1 cellular context compared by ENCODE assay signal in the genomic region with DNA sequence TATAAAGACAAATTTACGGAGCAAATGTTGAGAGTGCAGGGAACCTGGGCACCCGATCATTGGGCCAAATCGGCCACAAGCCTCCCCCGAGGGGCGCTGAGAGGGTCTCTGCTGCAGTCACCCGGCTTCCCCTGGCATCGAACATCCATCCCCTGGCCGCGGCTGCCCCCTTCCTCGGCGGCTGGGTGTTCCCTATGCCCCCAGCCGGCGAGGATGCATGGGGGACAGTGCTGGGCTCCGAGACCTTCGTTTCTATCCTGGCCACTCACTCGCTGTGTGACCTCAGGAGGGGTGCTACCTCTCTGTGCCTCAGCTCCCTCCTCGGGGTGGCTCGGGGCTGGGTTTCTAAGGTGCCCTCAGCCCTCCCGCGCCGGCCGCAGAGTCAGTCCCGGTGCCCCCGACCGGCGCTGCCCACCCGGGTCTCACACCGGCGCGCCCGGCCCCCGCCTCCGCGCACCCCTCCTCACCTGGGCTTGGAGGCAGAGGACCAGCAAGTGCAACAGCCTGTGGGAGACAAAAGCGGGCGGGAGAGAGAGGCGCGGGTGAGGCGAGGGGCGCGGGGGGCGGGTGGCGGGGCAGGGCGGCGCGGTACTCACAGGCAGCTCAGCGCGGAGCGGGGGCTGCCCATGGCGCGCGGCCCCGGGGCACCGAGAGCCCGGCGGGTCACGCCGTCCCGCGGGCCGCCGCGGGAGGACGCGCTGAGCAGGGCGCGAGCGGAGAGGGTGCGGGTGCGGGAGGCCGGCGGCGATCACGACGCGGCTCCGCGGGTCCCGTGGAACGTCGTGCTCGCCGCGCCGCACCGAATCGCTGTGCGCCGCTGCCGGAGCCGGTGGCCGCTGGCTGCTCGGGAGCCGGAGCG.
TF ChIP-seq lines count a peak whose summit lies in the region.

A gene with protein sequence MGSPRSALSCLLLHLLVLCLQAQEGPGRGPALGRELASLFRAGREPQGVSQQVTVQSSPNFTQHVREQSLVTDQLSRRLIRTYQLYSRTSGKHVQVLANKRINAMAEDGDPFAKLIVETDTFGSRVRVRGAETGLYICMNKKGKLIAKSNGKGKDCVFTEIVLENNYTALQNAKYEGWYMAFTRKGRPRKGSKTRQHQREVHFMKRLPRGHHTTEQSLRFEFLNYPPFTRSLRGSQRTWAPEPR (minus strand): TSS at position 842 of the 859 bp plus-strand sequence. CDS start 214 bp downstream, at position 628.

TF ChIP-seq in GM23338, 12 proteins besides CTCF, POLR2A, EP300 and RAD21 (continued from another document):
- no peak for TF ChIP-seq CREB1 (CRISPR knock-in tag; IDR thresholded peaks at IDR 0.05; ENCODE audit: low read depth)
- TF ChIP-seq, protein P1, sequence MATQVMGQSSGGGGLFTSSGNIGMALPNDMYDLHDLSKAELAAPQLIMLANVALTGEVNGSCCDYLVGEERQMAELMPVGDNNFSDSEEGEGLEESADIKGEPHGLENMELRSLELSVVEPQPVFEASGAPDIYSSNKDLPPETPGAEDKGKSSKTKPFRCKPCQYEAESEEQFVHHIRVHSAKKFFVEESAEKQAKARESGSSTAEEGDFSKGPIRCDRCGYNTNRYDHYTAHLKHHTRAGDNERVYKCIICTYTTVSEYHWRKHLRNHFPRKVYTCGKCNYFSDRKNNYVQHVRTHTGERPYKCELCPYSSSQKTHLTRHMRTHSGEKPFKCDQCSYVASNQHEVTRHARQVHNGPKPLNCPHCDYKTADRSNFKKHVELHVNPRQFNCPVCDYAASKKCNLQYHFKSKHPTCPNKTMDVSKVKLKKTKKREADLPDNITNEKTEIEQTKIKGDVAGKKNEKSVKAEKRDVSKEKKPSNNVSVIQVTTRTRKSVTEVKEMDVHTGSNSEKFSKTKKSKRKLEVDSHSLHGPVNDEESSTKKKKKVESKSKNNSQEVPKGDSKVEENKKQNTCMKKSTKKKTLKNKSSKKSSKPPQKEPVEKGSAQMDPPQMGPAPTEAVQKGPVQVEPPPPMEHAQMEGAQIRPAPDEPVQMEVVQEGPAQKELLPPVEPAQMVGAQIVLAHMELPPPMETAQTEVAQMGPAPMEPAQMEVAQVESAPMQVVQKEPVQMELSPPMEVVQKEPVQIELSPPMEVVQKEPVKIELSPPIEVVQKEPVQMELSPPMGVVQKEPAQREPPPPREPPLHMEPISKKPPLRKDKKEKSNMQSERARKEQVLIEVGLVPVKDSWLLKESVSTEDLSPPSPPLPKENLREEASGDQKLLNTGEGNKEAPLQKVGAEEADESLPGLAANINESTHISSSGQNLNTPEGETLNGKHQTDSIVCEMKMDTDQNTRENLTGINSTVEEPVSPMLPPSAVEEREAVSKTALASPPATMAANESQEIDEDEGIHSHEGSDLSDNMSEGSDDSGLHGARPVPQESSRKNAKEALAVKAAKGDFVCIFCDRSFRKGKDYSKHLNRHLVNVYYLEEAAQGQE (IDR thresholded peaks at IDR 0.05; ENCODE audit: unreplicated experiment): no peak
